ENCODE assay signal across 22 cellular contexts in genomic region chrX:7596822-7597221, GRCh38.
"Had no signal": no experiment of that assay in that cellular context is flagged by ENCODE, and none has a peak within 500 bp of the region (broad histone marks: within the 10 kb centered on the region; RNA-seq: fewer than 3 reads in every experiment).

No MANE protein-coding gene starts in this region.

- H3K36me3 ChIP-seq: MG63, SJSA1 had no signal

- H3K9me3 ChIP-seq: SJSA1 had no signal

- H3K27me3 Mint-ChIP-seq: T-cell had no signal

- H3K36me3 Mint-ChIP-seq: T-cell had no signal

- H3K27me3 ChIP-seq: MG63, SJSA1 had no signal

- H3K27ac ChIP-seq: HL-60, SJSA1, SK-N-MC had no signal

- H3K27ac Mint-ChIP-seq: T-cell had no signal

- DNase-seq: KBM-7, MG63, NCI-H1092, NCI-H1105 treated with DMSO at 0.1 percent for 48 hours, NCI-H1417 treated with DMSO at 0.1 percent for 48 hours, NCI-H146, NCI-H1694 treated with DMSO at 0.1 percent for 48 hours, NCI-H1930, NCI-H2081, NCI-H2107, NCI-H2227 treated with DMSO at 0.1 percent for 48 hours, NCI-H524, NCI-H526 treated with DMSO at 0.1 percent for 48 hours, NCI-H748 treated with DMSO at 0.1 percent for 48 hours, Right ventricle myocardium superior, RPMI8226, SIG-M5, SW 1271, T-cell had no signal

- H3K4me1 ChIP-seq: SJSA1 had no signal

- H3K4me3 Mint-ChIP-seq: T-cell had no signal

- ATAC-seq: T-cell had no signal

- H3K4me1 Mint-ChIP-seq: T-cell had no signal

- H3K4me3 ChIP-seq: MG63, SJSA1, SK-N-MC had no signal
